Comparison of ENCODE assay signal across 32 cellular contexts in the genomic region with DNA sequence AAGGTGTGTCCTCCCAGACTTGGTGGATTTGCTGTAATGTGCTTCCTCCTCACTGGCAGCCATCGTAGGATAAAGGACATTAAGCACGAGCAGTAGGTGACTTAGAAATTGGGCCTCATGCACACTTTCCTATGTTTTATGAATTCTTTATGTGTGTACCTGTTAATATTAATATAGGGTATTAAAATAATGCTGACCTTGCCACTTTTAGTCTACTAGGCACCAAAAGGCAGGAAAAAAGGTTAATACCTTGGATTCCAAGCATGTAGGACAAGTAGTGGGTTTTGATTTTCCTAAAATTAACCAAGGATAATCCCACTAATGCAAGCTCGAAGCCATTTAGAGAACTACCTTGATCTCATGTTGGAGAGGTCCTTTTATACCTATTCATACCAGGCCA. TPM values are rescaled to one million over a fixed set of nuclear protein-coding genes. Genes with fewer than 3 reads are reported as not detected.
"Had no signal": no experiment of that assay in that cellular context is flagged by ENCODE, and none has a peak within 500 bp of the region (broad histone marks: within the 10 kb centered on the region; RNA-seq: fewer than 3 reads in every experiment).

No MANE protein-coding gene starts in this region.

- H3K4me1 ChIP-seq: adrenal gland, breast epithelium, colonic mucosa, esophagus squamous epithelium had no signal

- DNase-seq: activated B cell treated with CpG ODN at 0.5 μM for 24 hours; activated CD4-positive, alpha-beta T cell treated with anti-CD3 and anti-CD28 coated beads for 48 hours; activated CD4-positive, alpha-beta T cell treated with anti-CD3 and anti-CD28 coated beads, Interleukin-2, amount 50 U/mL, for 1 hour; activated CD4-positive, alpha-beta T cell treated with anti-CD3 and anti-CD28 coated beads, Interleukin-2, amount 50 U/mL, for 48 hours; activated CD8-positive, alpha-beta memory T cell treated with anti-CD3 and anti-CD28 coated beads for 24 hours; activated CD8-positive, alpha-beta T cell treated with anti-CD3 and anti-CD28 coated beads for 36 hours; activated effector memory CD4-positive, alpha-beta T cell treated with anti-CD3 and anti-CD28 coated beads, Interleukin-2, amount 50 U/mL, for 16 hours; activated naive CD4-positive, alpha-beta T cell treated with anti-CD3 and anti-CD28 coated beads for 36 hours; activated naive CD8-positive, alpha-beta T cell treated with anti-CD3 and anti-CD28 coated beads for 36 hours; activated naive CD8-positive, alpha-beta T cell treated with anti-CD3 and anti-CD28 coated beads, Interleukin-2, amount 50 U/mL, for 24 hours; activated T-cell treated with anti-CD3 and anti-CD28 coated beads, Interleukin-2, amount 50 U/mL, for 1 hour; activated T-cell treated with anti-CD3 and anti-CD28 coated beads, Interleukin-2, amount 50 U/mL, for 48 hours; adrenal gland; amygdala; aorta; central memory CD4-positive, alpha-beta T cell; cerebellar nuclear complex; colonic mucosa; effector CD8-positive, alpha-beta T cell; esophagus squamous epithelium; foreskin melanocyte; head of caudate nucleus; T-helper 2 cell; WERI-Rb-1 had no signal

- H3K4me3 ChIP-seq: adrenal gland, breast epithelium, cardiac muscle cell, colonic mucosa, esophagus squamous epithelium had no signal

- H3K27ac ChIP-seq: adrenal gland, breast epithelium, cardiac muscle cell, colonic mucosa, epithelial cell of prostate, esophagus squamous epithelium, WERI-Rb-1 had no signal

- FAIRE-seq: endometrium, endothelial cell of umbilical vein had no signal

- ATAC-seq: activated CD4-positive, CD25-positive, alpha-beta regulatory T cell treated with anti-CD3 and anti-CD28 coated beads, Interleukin-2, amount 50 U/mL, for 24 hours; activated CD8-positive, alpha-beta T cell treated with anti-CD3 and anti-CD28 coated beads for 36 hours; activated naive CD8-positive, alpha-beta T cell treated with anti-CD3 and anti-CD28 coated beads, Interleukin-2, amount 50 U/mL, for 24 hours had no signal

- H3K9me3 ChIP-seq: adrenal gland, breast epithelium, colonic mucosa, esophagus squamous epithelium had no signal

- H3K27me3 ChIP-seq: adrenal gland, breast epithelium, cardiac muscle cell, colonic mucosa, esophagus squamous epithelium had no signal

- H3K36me3 ChIP-seq: adrenal gland, breast epithelium, cardiac muscle cell, colonic mucosa, esophagus squamous epithelium, WERI-Rb-1 had no signal

RNA-seq across cellular contexts. Expression of a gene that starts 55.9 kb away (rescaled TPM):
- total RNA-seq: activated B cell treated with CpG ODN at 0.5 μM for 24 hours; activated CD8-positive, alpha-beta T cell treated with anti-CD3 and anti-CD28 coated beads for 36 hours; activated naive CD4-positive, alpha-beta T cell treated with anti-CD3 and anti-CD28 coated beads for 36 hours; activated naive CD8-positive, alpha-beta T cell treated with anti-CD3 and anti-CD28 coated beads for 36 hours; activated T-helper 1 cell treated with anti-CD3 and anti-CD28 coated beads, Interleukin-12 subunit alpha, Interleukin-12 subunit beta, Interleukin-2, Interleukin-4 antibody, amounts not matched to agents 30 ng/mL and 10 ng/mL and 1 ng/mL, durations not matched to agents 14 hours and 24 hours and 36 hours; endothelial cell of umbilical vein; T-helper 1 cell treated with Interleukin-12 subunit alpha and Interleukin-12 subunit beta and Interleukin-4 antibody, amounts not matched to agents 30 ng/mL and 1 ng/mL, for 36 hours had no signal
- polyA plus RNA-seq: endothelial cell of umbilical vein had no signal
